8 cellular contexts compared by ENCODE assay signal in genomic region chr1:67831850-67832513, GRCh38. TPM values are rescaled to one million over a fixed set of nuclear protein-coding genes. Genes with fewer than 3 reads are reported as not detected.
DNase-seq lines count a peak whose midpoint lies in the region; ATAC-seq and TF ChIP-seq lines count a peak whose summit lies in the region.

No MANE protein-coding gene starts in this region.

- H3K9ac ChIP-seq in adipocyte (ENCODE audit: low read length) = peak overlapping the region; percentile 98

- H3K27me3 Mint-ChIP-seq in T-helper 1 cell treated with Interleukin-12 subunit alpha and Interleukin-12 subunit beta and Interleukin-4 antibody, amounts not matched to agents 30 μg/mL and 1 μg/mL, for 36 hours (ENCODE audit: low read depth) = peaks cover 61% of the 10 kb centered on the region

- peak in 1 of 9 donors; percentile 21 for TF ChIP-seq CTCF in heart right ventricle (IDR thresholded peaks at IDR 0.05)

- H3K4me1 ChIP-seq in adipocyte (ENCODE audit: control insufficient read depth, insufficient read depth, low read length) (peaks cover 50% of the 10 kb centered on the region), heart right ventricle (peaks cover 0 to 33% (median 18%) of the 10 kb centered on the region in 9 donors)

- H3K4me3 ChIP-seq in adipocyte (ENCODE audit: low read length) = peak overlapping the region; percentile 94
- peak overlapping the region; percentile 60 to 94 (median 80) for H3K4me3 ChIP-seq in heart right ventricle

- 0 to 1% methylated on average over 34 of the region's 34 CpGs for WGBS in heart right ventricle, 2 donors

- no peaks in the 10 kb centered on the region for H3K9me3 Mint-ChIP-seq in T-helper 1 cell treated with Interleukin-12 subunit alpha and Interleukin-12 subunit beta and Interleukin-4 antibody, amounts not matched to agents 30 μg/mL and 1 μg/mL, for 36 hours

- H3K27ac ChIP-seq in heart right ventricle = peak overlapping the region; percentile 9 to 89 (median 84)

- H3K36me3 ChIP-seq in adipocyte (ENCODE audit: control insufficient read depth, insufficient read depth, low read length, severe bottlenecking) (peaks cover 16% of the 10 kb centered on the region), heart right ventricle (peaks cover 0 to 12% (median 0%) of the 10 kb centered on the region in 9 donors)

- no peaks in the 10 kb centered on the region for H3K9me3 ChIP-seq in adipocyte (ENCODE audit: control insufficient read depth, low read length)
- no peaks in the 10 kb centered on the region for H3K9me3 ChIP-seq in heart right ventricle

- H3K4me1 Mint-ChIP-seq in T-helper 1 cell treated with Interleukin-12 subunit alpha and Interleukin-12 subunit beta and Interleukin-4 antibody, amounts not matched to agents 30 μg/mL and 1 μg/mL, for 36 hours (ENCODE audit: low read depth) = peaks cover 6% of the 10 kb centered on the region

- peak overlapping the region; percentile 55 for H3K4me3 Mint-ChIP-seq in T-helper 1 cell treated with Interleukin-12 subunit alpha and Interleukin-12 subunit beta and Interleukin-4 antibody, amounts not matched to agents 30 μg/mL and 1 μg/mL, for 36 hours

- ATAC-seq in heart right ventricle (peak; percentile 25 to 80 (median 63)), HG03139 (IDR thresholded peaks at IDR 0.05; ENCODE audit: unreplicated experiment) (no peak), HG03159 (IDR thresholded peaks at IDR 0.05; ENCODE audit: unreplicated experiment) (no peak)

- no peak overlapping the region for H3K27ac Mint-ChIP-seq in T-helper 1 cell treated with Interleukin-12 subunit alpha and Interleukin-12 subunit beta and Interleukin-4 antibody, amounts not matched to agents 30 μg/mL and 1 μg/mL, for 36 hours

- intact Hi-C loops in heart right ventricle (cut with DNase I) = loop anchor here (5.0 to 10.0 kb wide), 7 partner anchors 55 to 297 kb away; partner anchors contain the start of gene GADD45A (in 1 of the 10)

- H3K36me3 Mint-ChIP-seq in T-helper 1 cell treated with Interleukin-12 subunit alpha and Interleukin-12 subunit beta and Interleukin-4 antibody, amounts not matched to agents 30 μg/mL and 1 μg/mL, for 36 hours (ENCODE audit: low read depth) = no peaks in the 10 kb centered on the region

- no peak for DNase-seq in T-helper 1 cell
- peak; percentile 47 for DNase-seq in NCI-H2029 treated with DMSO at 0.1 percent for 48 hours (lab: John Stamatoyannopoulos, UW)
- peak; percentile 83 for DNase-seq in adipocyte (ENCODE audit: low read depth)
- peak; percentile 40 to 50 for DNase-seq in heart right ventricle
- DNase-seq in pons (ENCODE audit: low spot score) = peak; percentile 30

- H3K27me3 ChIP-seq in adipocyte (replicated peaks; ENCODE audit: control insufficient read depth, insufficient read depth, low read length) (no peaks in the 10 kb centered on the region), heart right ventricle (peaks cover 0 to 61% (median 0%) of the 10 kb centered on the region in 7 donors)

RNA-seq across cellular contexts. Expression of gene GNG12, which starts 1.3 kb away (rescaled TPM):
- total RNA-seq in heart right ventricle = 10 to 100 TPM; 32.0 to 49.4 (median 35.8) TPM
- 10 to 100 TPM in 1 of 2 donors, 1 to 10 TPM in 1; 8.5 to 23.3 TPM for polyA plus RNA-seq in heart right ventricle

Comparison
In these comparisons a context has a peak if more than half of its experiments do, and no peak if none do; other contexts are left out.
1. DNase-seq: peak in NCI-H2029 treated with DMSO at 0.1 percent for 48 hours (single experiment), adipocyte (single experiment), heart right ventricle (2 of 2) and pons (single experiment); none in T-helper 1 cell (0 of 5).
2. ATAC-seq: peak in heart right ventricle (8 of 8); none in HG03139 (single experiment) and HG03159 (single experiment).